8 cellular contexts compared by ENCODE assay signal in the genomic region with DNA sequence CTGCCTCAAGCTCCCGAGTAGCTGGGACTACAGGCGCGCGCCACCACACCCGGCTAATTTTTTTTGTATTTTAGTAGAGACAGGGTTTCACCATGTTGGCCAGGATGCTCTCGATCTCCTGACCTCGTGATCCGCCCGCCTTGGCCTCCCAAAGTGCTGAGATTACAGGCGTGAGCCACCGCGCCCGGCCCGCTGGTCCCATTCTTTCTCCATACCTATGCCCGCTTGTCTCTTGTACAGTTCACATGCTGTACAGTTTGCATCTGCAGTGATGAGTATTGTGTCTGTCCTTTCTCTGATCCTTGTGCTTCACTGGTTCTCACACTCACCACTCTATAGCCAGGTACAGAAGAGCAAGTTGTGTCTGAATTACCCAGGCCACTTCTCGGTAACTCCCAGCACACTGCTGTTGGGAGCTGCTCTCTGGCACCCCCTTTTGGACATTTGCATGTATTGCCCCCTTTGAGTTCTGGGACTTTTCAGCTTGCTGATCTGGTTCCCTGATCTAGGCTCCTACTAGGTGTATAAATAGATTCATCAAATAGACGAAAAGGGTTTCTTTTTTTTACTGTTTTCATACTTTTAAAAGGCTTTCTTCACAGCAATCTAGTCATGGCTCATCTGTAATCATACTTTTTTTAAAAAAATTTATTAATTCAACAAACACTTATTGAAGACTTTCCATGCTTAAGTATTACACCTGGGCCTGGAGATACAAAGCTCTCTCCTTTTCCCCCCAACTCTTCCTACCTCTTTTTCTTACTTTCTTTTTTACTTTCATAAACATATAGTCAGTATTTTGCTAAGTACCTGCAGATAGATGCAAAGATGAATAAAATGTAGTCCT. TPM values are rescaled to one million over a fixed set of nuclear protein-coding genes. Genes with fewer than 3 reads are reported as not detected.
A peak's percentile ranks its signal among the peaks of the same experiment; 100 is the strongest.
DNase-seq lines count a peak whose midpoint lies in the region; TF ChIP-seq lines count a peak whose summit lies in the region.

No MANE protein-coding gene starts in this region.

- H3K9me3 Mint-ChIP-seq in H9: no peaks in the 10 kb centered on the region

- no peaks in the 10 kb centered on the region; a peak in 1 of 7 replicates for H3K36me3 Mint-ChIP-seq in H9 (ENCODE audit: insufficient read depth in 1 of 3, low read depth in 3 of 3)

- H3K4me3 ChIP-seq in ascending aorta: no peak overlapping the region

- no peak overlapping the region for H3T11ph ChIP-seq in H9 (ENCODE audit: low read length)

- no peak overlapping the region for H2BK15ac ChIP-seq in H9 (ENCODE audit: low read depth, low read length)

- DNase-seq in DMS79 (lab: John Stamatoyannopoulos, UW) (peak; percentile 5), H9 (peak; percentile 77), NCI-H146 treated with DMSO at 0.1 percent for 48 hours (lab: John Stamatoyannopoulos, UW; ENCODE audit: unreplicated experiment) (peak; percentile 70), T-helper 22 cell (ENCODE audit: low read depth) (peak; percentile 18), ascending aorta (ENCODE audit: low spot score in 2 of 2) (no peak), hippocampal formation (lab: John Stamatoyannopoulos, UW) (peak; percentile 13 to 27), epidermal melanocyte (ENCODE audit: insufficient read length, low spot score) (no peak)
- peak; percentile 45 to 60 for DNase-seq in stimulated activated CD4-positive, alpha-beta T cell treated with anti-CD3 and anti-CD28 coated beads, Interleukin-12 subunit alpha, Interleukin-12 subunit beta, amount 100 ng/mL, for 24 hours (ENCODE audit: low read depth in 2 of 2)

- H3K9ac ChIP-seq in H9 (ENCODE audit: extremely low read depth, insufficient read length, low read length): no peak overlapping the region

- no peak overlapping the region for H3K27ac ChIP-seq in H9 (ENCODE audit: insufficient read length, low read depth, low read length)
- H3K27ac ChIP-seq in ascending aorta: no peak overlapping the region

- no peak overlapping the region for H2AFZ ChIP-seq in H9 (ENCODE audit: low read length)

- H3K23me2 ChIP-seq in H9 (ENCODE audit: insufficient read length, low read depth, low read length, poor library complexity, severe bottlenecking): no peaks in the 10 kb centered on the region

- H3K4ac ChIP-seq in H9 (ENCODE audit: low read depth, low read length): no peak overlapping the region

- H2BK12ac ChIP-seq in H9 (ENCODE audit: insufficient read length, low read depth, low read length): no peak overlapping the region

- H3K23ac ChIP-seq in H9 (ENCODE audit: insufficient read length, low read depth, low read length): no peak overlapping the region

- TF ChIP-seq CTCF in H9 (conservative IDR thresholded peaks at IDR 0.05) (peak; percentile 93), ascending aorta (IDR thresholded peaks at IDR 0.05) (peak; percentile 37 to 68 (median 52))

- H3K56ac ChIP-seq in H9 (ENCODE audit: insufficient read length, low read depth, low read length): no peak overlapping the region

- no peak overlapping the region for H3K27ac Mint-ChIP-seq in H9

- intact Hi-C loops in ascending aorta (cut with DNase I): loop anchor here (5.0 kb wide), 1 partner anchor 229 kb away; no protein-coding TSS in a partner anchor

- H4K20me1 ChIP-seq in H9 (ENCODE audit: control insufficient read depth, insufficient read depth, insufficient read length): no peaks in the 10 kb centered on the region

- H3K79me2 ChIP-seq in H9 (ENCODE audit: insufficient read depth, low read length): no peaks in the 10 kb centered on the region

- H3K4me1 ChIP-seq in H9 (ENCODE audit: insufficient read depth, low read length) (no peaks in the 10 kb centered on the region), ascending aorta (no peaks in the 10 kb centered on the region)

- H4K5ac ChIP-seq in H9 (ENCODE audit: insufficient read length, low read depth, low read length): no peak overlapping the region

- WGBS in H9 (ENCODE audit: extremely low coverage, insufficient read length, low lambda C conversion rate): no CpG with 5 or more reads among the region's 17 CpGs

- no peaks in the 10 kb centered on the region for H3K36me3 ChIP-seq in ascending aorta

- no peak overlapping the region for H3K4me3 Mint-ChIP-seq in H9

- no peak overlapping the region for H3K14ac ChIP-seq in H9 (ENCODE audit: insufficient read depth, low read length)

- no peak overlapping the region for H2BK20ac ChIP-seq in H9 (ENCODE audit: low read depth, low read length, poor library complexity, severe bottlenecking)

- H3K27me3 ChIP-seq in H9 (ENCODE audit: insufficient read depth, low read length) (no peaks in the 10 kb centered on the region), ascending aorta (no peaks in the 10 kb centered on the region)

- H2BK120ac ChIP-seq in H9 (ENCODE audit: low read depth, low read length, poor library complexity, severe bottlenecking): no peak overlapping the region

- H3K9me3 ChIP-seq in H9 (ENCODE audit: control insufficient read depth, low read depth, low read length) (no peaks in the 10 kb centered on the region), ascending aorta (no peaks in the 10 kb centered on the region)

- no peak overlapping the region for H2BK5ac ChIP-seq in H9 (ENCODE audit: insufficient read length, low read length)

- H3K79me1 ChIP-seq in H9 (ENCODE audit: insufficient read depth, low read depth, low read length, poor library complexity, severe bottlenecking): no peaks in the 10 kb centered on the region

- H2AK5ac ChIP-seq in H9 (ENCODE audit: insufficient read length, low read length): no peak overlapping the region

- no peak overlapping the region for H4K91ac ChIP-seq in H9 (ENCODE audit: insufficient read length, low read depth, low read length)

- H3K4me2 ChIP-seq in H9 (ENCODE audit: insufficient read depth, insufficient read length, low read length): no peak overlapping the region

- no peak overlapping the region for H4K8ac ChIP-seq in H9 (replicated peaks; ENCODE audit: insufficient read length, low read depth, low read length)

- H3K27me3 Mint-ChIP-seq in H9 (ENCODE audit: low read depth): no peaks in the 10 kb centered on the region

- H3K4me1 Mint-ChIP-seq in H9: peaks cover 8 to 9% of the 10 kb centered on the region in 2 experiments

- H3K18ac ChIP-seq in H9 (ENCODE audit: insufficient read length, low read depth, low read length): no peak overlapping the region

RNA-seq across cellular contexts. Expression of gene AOAH, which starts 53.5 kb away (rescaled TPM):
- total RNA-seq in H9 (2021): 0.39 TPM in 1 of 2 replicates, not detected in the other
- total RNA-seq in ascending aorta: 0.75 TPM

Comparison
In these comparisons a context has a peak if more than half of its experiments do, and no peak if none do; other contexts are left out.
1. DNase-seq: peak in DMS79 (single experiment), H9 (single experiment), NCI-H146 treated with DMSO at 0.1 percent for 48 hours (single experiment), T-helper 22 cell (single experiment), hippocampal formation (2 of 2) and stimulated activated CD4-positive, alpha-beta T cell treated with anti-CD3 and anti-CD28 coated beads, Interleukin-12 subunit alpha, Interleukin-12 subunit beta, amount 100 ng/mL, for 24 hours (2 of 2); none in ascending aorta (0 of 2) and epidermal melanocyte (single experiment).